In genomic region chr4:25064432-25064831, GRCh38 we compare ENCODE assay signal across 1 cellular context.
TF ChIP-seq lines count a peak whose summit lies in the region.

No MANE protein-coding gene starts in this region.

TF ChIP-seq in K562, 482 proteins besides CTCF, POLR2A, EP300 and RAD21:
- TF ChIP-seq ZBTB40 (IDR thresholded peaks at IDR 0.05) (peak; percentile 85), ZBTB40 (CRISPR knock-in tag; IDR thresholded peaks at IDR 0.05) (peak; percentile 71)
